In genomic region chr6:4412488-4412887, GRCh38 we compare ENCODE assay signal across 30 cellular contexts.
"Had no signal": no experiment of that assay in that cellular context is flagged by ENCODE, and none has a peak within 500 bp of the region (broad histone marks: within the 10 kb centered on the region; RNA-seq: fewer than 3 reads in every experiment).

No MANE protein-coding gene starts in this region.

- H3K27ac Mint-ChIP-seq: activated CD4-positive, alpha-beta memory T cell treated with anti-CD3 and anti-CD28 coated beads, Interleukin-2, amount 10 ng/mL, durations not matched to agents 7 days and 5 days; activated CD4-positive, alpha-beta T cell treated with anti-CD3 and anti-CD28 coated beads, Interleukin-2, amount 10 ng/mL, durations not matched to agents 7 days and 5 days; activated naive CD4-positive, alpha-beta T cell treated with anti-CD3 and anti-CD28 coated beads, Interleukin-2, amount 10 ng/mL, durations not matched to agents 7 days and 5 days; activated naive CD8-positive, alpha-beta T cell treated with anti-CD3 and anti-CD28 coated beads, Interleukin-2, amount 10 ng/mL, durations not matched to agents 7 days and 5 days; activated T-cell treated with anti-CD3 and anti-CD28 coated beads, Interleukin-2, amount 50 U/mL, for 24 hours; naive B cell; T-helper 17 cell had no signal

- H3K4me1 Mint-ChIP-seq: activated CD4-positive, alpha-beta memory T cell treated with anti-CD3 and anti-CD28 coated beads, Interleukin-2, amount 10 ng/mL, durations not matched to agents 7 days and 5 days; activated naive CD4-positive, alpha-beta T cell treated with anti-CD3 and anti-CD28 coated beads, Interleukin-2, amount 10 ng/mL, durations not matched to agents 7 days and 5 days; central memory CD8-positive, alpha-beta T cell; neural crest cell; T-helper 17 cell had no signal

- H3K4me3 Mint-ChIP-seq: activated CD4-positive, alpha-beta memory T cell treated with anti-CD3 and anti-CD28 coated beads, Interleukin-2, amount 10 ng/mL, durations not matched to agents 7 days and 5 days; activated CD4-positive, alpha-beta T cell treated with anti-CD3 and anti-CD28 coated beads, Interleukin-2, amount 10 ng/mL, durations not matched to agents 7 days and 5 days; activated naive CD4-positive, alpha-beta T cell treated with anti-CD3 and anti-CD28 coated beads, Interleukin-2, amount 10 ng/mL, durations not matched to agents 7 days and 5 days; activated naive CD8-positive, alpha-beta T cell treated with anti-CD3 and anti-CD28 coated beads, Interleukin-2, amount 10 ng/mL, durations not matched to agents 7 days and 5 days; activated T-cell treated with anti-CD3 and anti-CD28 coated beads, Interleukin-2, amount 50 U/mL, for 24 hours; central memory CD8-positive, alpha-beta T cell; naive B cell; neural crest cell; T-helper 17 cell had no signal

- H3K4me1 ChIP-seq: esophagus squamous epithelium, pancreas, prostate gland, testis, transverse colon had no signal

- H3K4me3 ChIP-seq: esophagus squamous epithelium, heart right ventricle, lung, mucosa of descending colon, pancreas, prostate gland, testis, transverse colon had no signal

- H3K27me3 Mint-ChIP-seq: activated naive CD4-positive, alpha-beta T cell treated with anti-CD3 and anti-CD28 coated beads, Interleukin-2, amount 10 ng/mL, durations not matched to agents 7 days and 5 days had no signal

- DNase-seq: activated CD4-positive, alpha-beta memory T cell treated with anti-CD3 and anti-CD28 coated beads, Interleukin-2, amount 10 ng/mL, durations not matched to agents 7 days and 5 days; activated CD4-positive, alpha-beta T cell treated with anti-CD3 and anti-CD28 coated beads, Interleukin-2, amount 10 ng/mL, durations not matched to agents 7 days and 5 days; activated CD4-positive, CD25-positive, alpha-beta regulatory T cell treated with anti-CD3 and anti-CD28 coated beads, Interleukin-2, amount 50 U/mL, for 72 hours; activated CD8-positive, alpha-beta memory T cell treated with anti-CD3 and anti-CD28 coated beads, Interleukin-2, amount 50 U/mL, for 48 hours; activated gamma-delta T cell; activated naive CD4-positive, alpha-beta T cell treated with anti-CD3 and anti-CD28 coated beads, Interleukin-2, amount 10 ng/mL, durations not matched to agents 7 days and 5 days; activated naive CD8-positive, alpha-beta T cell treated with anti-CD3 and anti-CD28 coated beads, Interleukin-2, amount 10 ng/mL, durations not matched to agents 7 days and 5 days; activated T-cell treated with anti-CD3 and anti-CD28 coated beads, Interleukin-2, amount 50 U/mL, for 24 hours; amygdala; dermis blood vessel endothelial cell; effector CD4-positive, alpha-beta T cell; esophagus squamous epithelium; foreskin melanocyte; heart right ventricle; mucosa of descending colon; naive B cell; pancreas; retina; stimulated activated CD4-positive, alpha-beta T cell treated with anti-CD3 and anti-CD28 coated beads, Interleukin-15, amount 100 ng/mL, for 24 hours; stimulated activated CD4-positive, alpha-beta T cell treated with anti-CD3 and anti-CD28 coated beads, Interleukin-2, amount 100 ng/mL, for 24 hours; stimulated activated naive CD4-positive, alpha-beta T cell; T-helper 17 cell; T1000; testis; transverse colon had no signal

- H3K27ac ChIP-seq: esophagus squamous epithelium, pancreas, prostate gland, testis, transverse colon had no signal

- H3K27me3 ChIP-seq: esophagus squamous epithelium, heart right ventricle, pancreas, testis, transverse colon had no signal

- H3K36me3 Mint-ChIP-seq: activated naive CD4-positive, alpha-beta T cell treated with anti-CD3 and anti-CD28 coated beads, Interleukin-2, amount 10 ng/mL, durations not matched to agents 7 days and 5 days had no signal

- H3K9me3 Mint-ChIP-seq: activated CD4-positive, alpha-beta memory T cell treated with anti-CD3 and anti-CD28 coated beads, Interleukin-2, amount 10 ng/mL, durations not matched to agents 7 days and 5 days; activated naive CD4-positive, alpha-beta T cell treated with anti-CD3 and anti-CD28 coated beads, Interleukin-2, amount 10 ng/mL, durations not matched to agents 7 days and 5 days had no signal

- H3K9me3 ChIP-seq: esophagus squamous epithelium, mucosa of descending colon, pancreas, prostate gland, testis, transverse colon had no signal

- ATAC-seq: left lobe of liver, mucosa of descending colon, pancreas, T-helper 17 cell had no signal
